8 cellular contexts compared by ENCODE assay signal in the genomic region with DNA sequence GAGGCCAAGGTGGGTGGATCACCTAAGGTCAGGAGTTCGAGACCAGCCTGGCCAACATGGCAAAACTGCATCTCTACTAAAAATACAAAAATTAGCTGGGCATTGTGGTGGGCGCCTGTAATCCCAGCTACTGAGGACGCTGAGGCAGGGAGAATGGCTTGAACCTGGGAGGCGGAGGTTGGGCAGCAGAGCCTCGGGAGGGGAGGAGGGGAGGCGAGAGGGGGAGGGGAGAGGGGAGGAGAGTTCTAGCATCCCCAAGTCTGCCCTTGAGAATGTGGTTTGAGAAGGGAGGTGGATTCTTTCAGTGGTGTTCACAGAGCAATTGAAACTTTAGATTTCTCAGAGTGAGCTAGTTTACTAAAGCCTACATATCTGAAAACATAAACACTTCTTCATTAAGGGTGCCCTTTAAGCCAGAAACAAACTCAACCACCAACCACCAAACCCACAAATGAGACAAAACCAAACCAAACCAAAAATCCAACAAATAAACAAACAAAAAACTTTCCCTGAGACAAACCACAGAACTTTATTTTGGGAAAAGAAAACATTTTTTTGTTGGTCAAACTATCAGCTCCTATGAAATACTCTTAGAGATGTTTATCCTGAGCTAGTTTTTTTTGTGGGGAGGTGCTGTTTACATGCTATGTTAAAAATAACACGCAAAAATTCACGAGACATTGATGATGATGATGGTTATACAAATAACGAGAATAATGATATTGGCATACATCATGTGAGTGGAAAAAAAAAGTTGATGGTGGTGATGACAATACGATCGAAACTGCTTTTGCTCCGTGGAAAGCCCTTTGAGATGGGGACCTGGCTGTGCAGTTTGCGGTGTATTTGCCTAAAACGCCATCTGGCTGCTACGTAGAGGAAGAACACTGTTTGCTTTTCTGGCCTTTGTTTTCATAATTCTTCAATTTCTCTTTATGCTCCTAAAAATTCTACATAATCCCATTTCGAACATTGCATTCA.
A peak's percentile ranks its signal among the peaks of the same experiment; 100 is the strongest.
DNase-seq lines count a peak whose midpoint lies in the region; ATAC-seq, FAIRE-seq and TF ChIP-seq lines count a peak whose summit lies in the region.

No MANE protein-coding gene starts in this region.

- no peak overlapping the region for H3K4me3 ChIP-seq in bronchial epithelial cell (ENCODE audit: low read depth, low read length)
- H3K4me3 ChIP-seq in vagina, result no peak overlapping the region

- H3K4me1 ChIP-seq in vagina, result peaks cover 9% of the 10 kb centered on the region

- TF ChIP-seq CTCF in CD14-positive monocyte (IDR thresholded peaks at IDR 0.05) (peak; percentile 56), bronchial epithelial cell (IDR thresholded peaks at IDR 0.05; ENCODE audit: insufficient read depth, low read length, severe bottlenecking) (peak; percentile 42), mesothelial cell of epicardium (IDR thresholded peaks at IDR 0.05; ENCODE audit: unreplicated experiment) (peak; percentile 37), vagina (IDR thresholded peaks at IDR 0.05) (peak; percentile 45 to 71 (median 46))

- H3K27me3 Mint-ChIP-seq in CD14-positive monocyte (ENCODE audit: low read depth in 3 of 3), result peaks cover 11 to 18% (median 17%) of the 10 kb centered on the region in 3 donors
- H3K27me3 Mint-ChIP-seq in IgD-negative memory B cell, result peaks cover 16% of the 10 kb centered on the region
- peaks cover 30% of the 10 kb centered on the region for H3K27me3 Mint-ChIP-seq in T-helper 1 cell treated with Interleukin-12 subunit alpha and Interleukin-12 subunit beta and Interleukin-4 antibody, amounts not matched to agents 30 μg/mL and 1 μg/mL, for 36 hours (ENCODE audit: low read depth)
- peaks cover 25% of the 10 kb centered on the region for H3K27me3 Mint-ChIP-seq in mesothelial cell of epicardium (ENCODE audit: low read depth)

- no peaks in the 10 kb centered on the region for H3K36me3 Mint-ChIP-seq in CD14-positive monocyte
- no peaks in the 10 kb centered on the region for H3K36me3 Mint-ChIP-seq in IgD-negative memory B cell
- H3K36me3 Mint-ChIP-seq in T-helper 1 cell treated with Interleukin-12 subunit alpha and Interleukin-12 subunit beta and Interleukin-4 antibody, amounts not matched to agents 30 μg/mL and 1 μg/mL, for 36 hours (ENCODE audit: low read depth), result no peaks in the 10 kb centered on the region
- H3K36me3 Mint-ChIP-seq in mesothelial cell of epicardium, result no peaks in the 10 kb centered on the region

- no peaks in the 10 kb centered on the region for H3K36me3 ChIP-seq in bronchial epithelial cell (ENCODE audit: control insufficient read depth, insufficient read depth, low read length)
- no peaks in the 10 kb centered on the region for H3K36me3 ChIP-seq in vagina

- ATAC-seq in GM18909 (IDR thresholded peaks at IDR 0.05; ENCODE audit: poor library complexity, unreplicated experiment) (peak; percentile 22), HG03520 (IDR thresholded peaks at IDR 0.05; ENCODE audit: unreplicated experiment) (no peak)

- peak overlapping the region in 1 of 7 donors; percentile 27 for H3K27ac Mint-ChIP-seq in CD14-positive monocyte
- peak overlapping the region; percentile 53 to 87 (median 81) for H3K27ac Mint-ChIP-seq in IgD-negative memory B cell
- peak overlapping the region; percentile 73 for H3K27ac Mint-ChIP-seq in T-helper 1 cell treated with Interleukin-12 subunit alpha and Interleukin-12 subunit beta and Interleukin-4 antibody, amounts not matched to agents 30 μg/mL and 1 μg/mL, for 36 hours
- H3K27ac Mint-ChIP-seq in mesothelial cell of epicardium, result peak overlapping the region; percentile 66

- no peaks in the 10 kb centered on the region for H3K27me3 ChIP-seq in bronchial epithelial cell (ENCODE audit: control insufficient read depth, insufficient read depth, low read length)
- no peaks in the 10 kb centered on the region for H3K27me3 ChIP-seq in vagina

- no peaks in the 10 kb centered on the region for H3K9me3 ChIP-seq in vagina

- no peak overlapping the region for H3K27ac ChIP-seq in vagina

- TF ChIP-seq POLR2A in vagina (IDR thresholded peaks at IDR 0.05), result no peak

- H3K4me3 Mint-ChIP-seq in CD14-positive monocyte, result no peak overlapping the region
- H3K4me3 Mint-ChIP-seq in IgD-negative memory B cell, result peak overlapping the region; percentile 34 to 85 (median 82)
- peak overlapping the region; percentile 16 for H3K4me3 Mint-ChIP-seq in T-helper 1 cell treated with Interleukin-12 subunit alpha and Interleukin-12 subunit beta and Interleukin-4 antibody, amounts not matched to agents 30 μg/mL and 1 μg/mL, for 36 hours
- H3K4me3 Mint-ChIP-seq in mesothelial cell of epicardium, result no peak overlapping the region

- DNase-seq in CD14-positive monocyte (ENCODE audit: low spot score) (no peak), bronchial epithelial cell (ENCODE audit: low read depth) (peak; percentile 21), mesothelial cell of epicardium (ENCODE audit: low spot score in 2 of 2, unreplicated experiment in 2 of 2) (no peak), vagina (ENCODE audit: extremely low spot score in 2 of 2) (no peak)

- intact Hi-C loops in CD14-positive monocyte (cut with micrococcal nuclease), result no loop called here
- intact Hi-C loops in vagina (cut with DNase I), result no loop called here

- peaks cover 0 to 3% (median 0%) of the 10 kb centered on the region in 7 donors for H3K9me3 Mint-ChIP-seq in CD14-positive monocyte
- no peaks in the 10 kb centered on the region for H3K9me3 Mint-ChIP-seq in IgD-negative memory B cell
- H3K9me3 Mint-ChIP-seq in T-helper 1 cell treated with Interleukin-12 subunit alpha and Interleukin-12 subunit beta and Interleukin-4 antibody, amounts not matched to agents 30 μg/mL and 1 μg/mL, for 36 hours, result no peaks in the 10 kb centered on the region
- H3K9me3 Mint-ChIP-seq in mesothelial cell of epicardium, result no peaks in the 10 kb centered on the region

- H3K4me1 Mint-ChIP-seq in CD14-positive monocyte (peaks cover 4% of the 10 kb centered on the region), IgD-negative memory B cell (peaks cover 9 to 14% (median 12%) of the 10 kb centered on the region in 3 donors), mesothelial cell of epicardium (peaks cover 19% of the 10 kb centered on the region)
- H3K4me1 Mint-ChIP-seq in T-helper 1 cell treated with Interleukin-12 subunit alpha and Interleukin-12 subunit beta and Interleukin-4 antibody, amounts not matched to agents 30 μg/mL and 1 μg/mL, for 36 hours (ENCODE audit: low read depth), result peaks cover 19% of the 10 kb centered on the region

- FAIRE-seq in bronchial epithelial cell (lab: Jason Lieb, UNC), result no peak

Comparison
In these comparisons a context has a peak if more than half of its experiments do, and no peak if none do; other contexts are left out.
1. H3K4me3 Mint-ChIP-seq: peak in IgD-negative memory B cell (4 of 4) and T-helper 1 cell treated with Interleukin-12 subunit alpha and Interleukin-12 subunit beta and Interleukin-4 antibody, amounts not matched to agents 30 μg/mL and 1 μg/mL, for 36 hours (single experiment); none in CD14-positive monocyte (0 of 2) and mesothelial cell of epicardium (single experiment).
2. Peak in every context shown above with its lines, with median percentiles within 50 percentile points of each other: CTCF ChIP-seq.